10 cellular contexts compared by ENCODE assay signal in the genomic region with DNA sequence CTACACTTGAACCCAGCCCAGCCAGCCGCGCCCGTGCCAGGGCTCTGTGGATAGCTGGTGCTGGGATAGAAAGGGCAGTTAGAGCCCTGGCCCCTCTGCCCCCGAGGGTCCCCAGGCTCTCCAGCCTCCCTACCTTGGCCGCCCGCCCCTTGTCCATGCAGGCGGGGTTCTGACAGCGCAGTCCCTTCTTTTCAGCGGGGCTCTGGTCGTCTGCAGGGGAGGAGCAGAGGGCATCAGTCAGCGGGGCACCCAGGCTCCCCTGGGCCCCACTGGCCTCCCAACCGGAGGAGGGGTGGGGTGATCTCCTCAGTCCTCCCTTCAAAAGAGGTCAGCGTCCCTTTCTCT. TPM values are rescaled to one million over a fixed set of nuclear protein-coding genes. Genes with fewer than 3 reads are reported as not detected.
DNase-seq lines count a peak whose midpoint lies in the region; ATAC-seq and TF ChIP-seq lines count a peak whose summit lies in the region.
"Had no signal": no experiment of that assay in that cellular context is flagged by ENCODE, and none has a peak within 500 bp of the region (broad histone marks: within the 10 kb centered on the region; RNA-seq: fewer than 3 reads in every experiment).

No MANE protein-coding gene starts in this region.

- H3K27me3 Mint-ChIP-seq in activated T-helper 2 cell treated with anti-CD3 and anti-CD28 coated beads, Interferon-gamma antibody, Interleukin-2, Interleukin-4, amounts not matched to agents 10 μg/mL and 5 μg/mL and 100 μg/mL, durations not matched to agents 14 hours and 24 hours and 36 hours (ENCODE audit: low read depth) = peaks cover 26% of the 10 kb centered on the region

- TF ChIP-seq POLR2A in sigmoid colon (IDR thresholded peaks at IDR 0.05) (no peak), tibial nerve (IDR thresholded peaks at IDR 0.05) (no peak)

- H3K4me1 Mint-ChIP-seq in activated T-helper 2 cell treated with anti-CD3 and anti-CD28 coated beads, Interferon-gamma antibody, Interleukin-2, Interleukin-4, amounts not matched to agents 10 μg/mL and 5 μg/mL and 100 μg/mL, durations not matched to agents 14 hours and 24 hours and 36 hours (ENCODE audit: low read depth) = peaks cover 9% of the 10 kb centered on the region

- H3K27ac ChIP-seq in left ventricle myocardium inferior (replicated peaks) = peak overlapping the region; percentile 79
- H3K27ac ChIP-seq in sigmoid colon = peak overlapping the region in 3 of 4 donors; percentile 50 to 68 (median 56)
- H3K27ac ChIP-seq in tibial nerve = peak overlapping the region in 2 of 4 donors; percentile 20 to 89
- H3K27ac ChIP-seq: SJCRH30 had no signal

- DNase-seq in H7 = peak; percentile 82
- DNase-seq in activated T-helper 2 cell treated with anti-CD3 and anti-CD28 coated beads, Interferon-gamma antibody, Interleukin-2, Interleukin-4, amounts not matched to agents 10 μg/mL and 5 μg/mL and 100 μg/mL, durations not matched to agents 14 hours and 24 hours and 36 hours (ENCODE audit: low spot score) = no peak
- peak; percentile 31 for DNase-seq in left ventricle myocardium inferior
- no peak for DNase-seq in sigmoid colon
- no peak for DNase-seq in tibial nerve (ENCODE audit: low spot score in 2 of 2)
- DNase-seq in hypothalamus (lab: John Stamatoyannopoulos, UW) = no peak
- DNase-seq: midbrain, SJCRH30 had no signal

- TF ChIP-seq EP300 in sigmoid colon (IDR thresholded peaks at IDR 0.05) = no peak
- no peak for TF ChIP-seq EP300 in tibial nerve (IDR thresholded peaks at IDR 0.05)

- ATAC-seq in GM19467 (IDR thresholded peaks at IDR 0.05; ENCODE audit: unreplicated experiment) (no peak), GM18519 (IDR thresholded peaks at IDR 0.05; ENCODE audit: low FRiP score, unreplicated experiment) (no peak)

- H3K9me3 ChIP-seq in left ventricle myocardium inferior (replicated peaks) = no peaks in the 10 kb centered on the region
- H3K9me3 ChIP-seq in sigmoid colon = no peaks in the 10 kb centered on the region
- no peaks in the 10 kb centered on the region for H3K9me3 ChIP-seq in tibial nerve
- H3K9me3 ChIP-seq: SJCRH30 had no signal

- peak overlapping the region; percentile 17 for H3K4me3 Mint-ChIP-seq in activated T-helper 2 cell treated with anti-CD3 and anti-CD28 coated beads, Interferon-gamma antibody, Interleukin-2, Interleukin-4, amounts not matched to agents 10 μg/mL and 5 μg/mL and 100 μg/mL, durations not matched to agents 14 hours and 24 hours and 36 hours (ENCODE audit: low read depth)

- TF ChIP-seq CTCF in left ventricle myocardium inferior (IDR thresholded peaks at IDR 0.05; ENCODE audit: borderline replicate concordance) (no peak), sigmoid colon (IDR thresholded peaks at IDR 0.05) (no peak), tibial nerve (IDR thresholded peaks at IDR 0.05) (no peak)

- H3K36me3 Mint-ChIP-seq in activated T-helper 2 cell treated with anti-CD3 and anti-CD28 coated beads, Interferon-gamma antibody, Interleukin-2, Interleukin-4, amounts not matched to agents 10 μg/mL and 5 μg/mL and 100 μg/mL, durations not matched to agents 14 hours and 24 hours and 36 hours (ENCODE audit: low read depth) = no peaks in the 10 kb centered on the region

- peak overlapping the region; percentile 60 for H3K4me3 ChIP-seq in H7 (ENCODE audit: insufficient read depth, low read depth, low read length)
- peak overlapping the region; percentile 79 for H3K4me3 ChIP-seq in left ventricle myocardium inferior
- H3K4me3 ChIP-seq in sigmoid colon = peak overlapping the region; percentile 45 to 65 (median 58)
- H3K4me3 ChIP-seq in tibial nerve = peak overlapping the region in 1 of 4 donors; percentile 58

- H3K4me1 ChIP-seq in left ventricle myocardium inferior (peaks cover 94% of the 10 kb centered on the region), sigmoid colon (peaks cover 0 to 21% (median 17%) of the 10 kb centered on the region in 4 donors), tibial nerve (peaks cover 0 to 68% (median 26%) of the 10 kb centered on the region in 4 donors)

- H3K36me3 ChIP-seq in H7 (replicated peaks; ENCODE audit: control insufficient read depth, insufficient read depth, low read length) (no peaks in the 10 kb centered on the region), left ventricle myocardium inferior (no peaks in the 10 kb centered on the region), sigmoid colon (no peaks in the 10 kb centered on the region), tibial nerve (no peaks in the 10 kb centered on the region)
- H3K36me3 ChIP-seq: SJCRH30 had no signal

- peaks cover 30% of the 10 kb centered on the region for H3K27me3 ChIP-seq in H7 (ENCODE audit: control insufficient read depth, insufficient read depth, low read length)
- H3K27me3 ChIP-seq in left ventricle myocardium inferior (ENCODE audit: low read depth) = no peaks in the 10 kb centered on the region
- H3K27me3 ChIP-seq in sigmoid colon = peaks cover 0 to 19% (median 0%) of the 10 kb centered on the region in 3 donors
- peaks cover 0 to 24% of the 10 kb centered on the region in 2 donors for H3K27me3 ChIP-seq in tibial nerve

- WGBS in sigmoid colon, 2 donors = 16 to 30% methylated on average over 13 of the region's 13 CpGs
- WGBS in tibial nerve, 2 donors = 57% methylated on average over 12 of the region's 13 CpGs; no CpG with 5 or more reads in 1 of the 2 donors

- no peaks in the 10 kb centered on the region for H3K9me3 Mint-ChIP-seq in activated T-helper 2 cell treated with anti-CD3 and anti-CD28 coated beads, Interferon-gamma antibody, Interleukin-2, Interleukin-4, amounts not matched to agents 10 μg/mL and 5 μg/mL and 100 μg/mL, durations not matched to agents 14 hours and 24 hours and 36 hours

- intact Hi-C loops in activated T-helper 2 cell treated with anti-CD3 and anti-CD28 coated beads, Interferon-gamma antibody, Interleukin-2, Interleukin-4, amounts not matched to agents 10 μg/mL and 5 μg/mL and 100 μg/mL, durations not matched to agents 14 hours and 24 hours and 36 hours (cut with micrococcal nuclease) = no loop called here
- intact Hi-C loops in left ventricle myocardium inferior (cut with micrococcal nuclease) (no loop called here), sigmoid colon (cut with DNase I) (no loop called here)

- H3K27ac Mint-ChIP-seq in activated T-helper 2 cell treated with anti-CD3 and anti-CD28 coated beads, Interferon-gamma antibody, Interleukin-2, Interleukin-4, amounts not matched to agents 10 μg/mL and 5 μg/mL and 100 μg/mL, durations not matched to agents 14 hours and 24 hours and 36 hours = no peak overlapping the region

RNA-seq across cellular contexts. Expression of a gene that starts 4.9 kb away (rescaled TPM):
- total RNA-seq in H7 (2014; rRNA removed; shearing (Covaris generic)) = 17.2 and 27.4 TPM in 2 replicates
- total RNA-seq in activated T-helper 2 cell treated with anti-CD3 and anti-CD28 coated beads, Interferon-gamma antibody, Interleukin-2, Interleukin-4, amounts not matched to agents 10 μg/mL and 5 μg/mL and 100 μg/mL, durations not matched to agents 14 hours and 24 hours and 36 hours = 1.1 and 1.6 TPM in 2 replicates
- 16.2 TPM for total RNA-seq in left ventricle myocardium inferior
- total RNA-seq in sigmoid colon = 1 to 10 TPM; 2.5 to 7.5 (median 5.2) TPM
- 10 to 100 TPM in 1 of 3 donors, 1 to 10 TPM in 2; 4.2 to 18.8 (median 5.4) TPM for polyA plus RNA-seq in sigmoid colon
- 10 to 100 TPM; 25.6 to 40.8 (median 30.8) TPM for total RNA-seq in tibial nerve

RNA-seq across cellular contexts. Expression of a gene that starts 30.4 kb away (rescaled TPM):
- 5.4 and 15.7 TPM in 2 replicates for total RNA-seq in H7 (2014; rRNA removed; shearing (Covaris generic))
- 88.0 and 89.7 TPM in 2 replicates for total RNA-seq in activated T-helper 2 cell treated with anti-CD3 and anti-CD28 coated beads, Interferon-gamma antibody, Interleukin-2, Interleukin-4, amounts not matched to agents 10 μg/mL and 5 μg/mL and 100 μg/mL, durations not matched to agents 14 hours and 24 hours and 36 hours
- 12.6 TPM for total RNA-seq in left ventricle myocardium inferior
- 10 to 100 TPM in 1 of 4 donors, 1 to 10 TPM in 3; 2.5 to 11.6 (median 5.5) TPM for total RNA-seq in sigmoid colon
- 10 to 100 TPM in 1 of 3 donors, 1 to 10 TPM in 2; 3.5 to 65.9 (median 7.8) TPM for polyA plus RNA-seq in sigmoid colon
- 10 to 100 TPM; 32.3 to 79.8 (median 53.4) TPM for total RNA-seq in tibial nerve

RNA-seq across cellular contexts. Expression of a gene that starts 58.0 kb away (rescaled TPM):
- 32.7 and 37.2 TPM in 2 replicates for total RNA-seq in H7 (2014; rRNA removed; shearing (Covaris generic))
- 43.4 and 50.0 TPM in 2 replicates for total RNA-seq in activated T-helper 2 cell treated with anti-CD3 and anti-CD28 coated beads, Interferon-gamma antibody, Interleukin-2, Interleukin-4, amounts not matched to agents 10 μg/mL and 5 μg/mL and 100 μg/mL, durations not matched to agents 14 hours and 24 hours and 36 hours
- 13.4 TPM for total RNA-seq in left ventricle myocardium inferior
- 10 to 100 TPM; 17.3 to 29.6 (median 20.7) TPM for total RNA-seq in sigmoid colon
- polyA plus RNA-seq in sigmoid colon = 1 to 10 TPM; 1.2 to 9.1 (median 1.8) TPM
- total RNA-seq in tibial nerve = 10 to 100 TPM; 17.9 to 30.9 (median 26.0) TPM

RNA-seq across cellular contexts. Expression of a gene that starts 58.8 kb away (rescaled TPM):
- total RNA-seq in H7 (2014; rRNA removed; shearing (Covaris generic)) = 0.10 and 0.15 TPM in 2 replicates
- total RNA-seq in activated T-helper 2 cell treated with anti-CD3 and anti-CD28 coated beads, Interferon-gamma antibody, Interleukin-2, Interleukin-4, amounts not matched to agents 10 μg/mL and 5 μg/mL and 100 μg/mL, durations not matched to agents 14 hours and 24 hours and 36 hours = not detected in 2 replicates
- total RNA-seq in left ventricle myocardium inferior (not detected), sigmoid colon (under 1 TPM in 1 of 4 donors, not detected in 3; 0.36 TPM), tibial nerve (under 1 TPM in 2 of 4 donors, not detected in 2; 0.22 to 0.78 TPM)
- polyA plus RNA-seq in sigmoid colon = under 1 TPM in 1 of 3 donors, not detected in 2; 0.10 TPM

Comparison
In these comparisons a context has a peak if more than half of its experiments do, and no peak if none do; other contexts are left out.
1. DNase-seq: peak in H7 (single experiment) and left ventricle myocardium inferior (single experiment); none in activated T-helper 2 cell treated with anti-CD3 and anti-CD28 coated beads, Interferon-gamma antibody, Interleukin-2, Interleukin-4, amounts not matched to agents 10 μg/mL and 5 μg/mL and 100 μg/mL, durations not matched to agents 14 hours and 24 hours and 36 hours (single experiment), sigmoid colon (single experiment), tibial nerve (0 of 2) and hypothalamus (0 of 51).